Comparison of ENCODE assay signal across 1 cellular context in the genomic region with DNA sequence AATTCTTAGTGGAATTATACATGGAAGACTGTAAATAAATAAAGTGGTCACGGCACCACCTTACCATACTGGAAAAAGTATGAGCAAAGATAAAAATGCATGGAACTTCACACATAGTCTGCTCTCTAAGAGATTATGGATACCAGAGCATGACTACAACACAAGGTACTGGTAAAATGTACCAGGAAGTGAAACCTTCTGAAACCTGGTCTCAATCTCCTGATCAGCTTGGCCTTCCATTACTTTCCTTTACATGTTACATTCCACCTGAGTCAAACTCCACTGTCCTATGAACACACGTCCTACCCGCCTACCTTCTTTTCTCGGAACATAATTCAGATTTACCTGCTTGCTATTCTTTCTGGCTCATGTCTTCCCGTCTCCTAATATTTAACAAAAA.
TF ChIP-seq lines count a peak whose summit lies in the region.

No MANE protein-coding gene starts in this region.

TF ChIP-seq in HepG2, 621 proteins besides CTCF, POLR2A, EP300 and RAD21:
- no peak for TF ChIP-seq ETV6 (CRISPR knock-in tag; conservative IDR thresholded peaks at IDR 0.05)
- no peak for TF ChIP-seq ZNF431 (CRISPR knock-in tag; IDR thresholded peaks at IDR 0.05; ENCODE audit: borderline replicate concordance, low read depth)
- TF ChIP-seq, protein P1, sequence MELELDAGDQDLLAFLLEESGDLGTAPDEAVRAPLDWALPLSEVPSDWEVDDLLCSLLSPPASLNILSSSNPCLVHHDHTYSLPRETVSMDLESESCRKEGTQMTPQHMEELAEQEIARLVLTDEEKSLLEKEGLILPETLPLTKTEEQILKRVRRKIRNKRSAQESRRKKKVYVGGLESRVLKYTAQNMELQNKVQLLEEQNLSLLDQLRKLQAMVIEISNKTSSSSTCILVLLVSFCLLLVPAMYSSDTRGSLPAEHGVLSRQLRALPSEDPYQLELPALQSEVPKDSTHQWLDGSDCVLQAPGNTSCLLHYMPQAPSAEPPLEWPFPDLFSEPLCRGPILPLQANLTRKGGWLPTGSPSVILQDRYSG (CRISPR knock-in tag; IDR thresholded peaks at IDR 0.05) = no peak
- TF ChIP-seq, protein P2, sequence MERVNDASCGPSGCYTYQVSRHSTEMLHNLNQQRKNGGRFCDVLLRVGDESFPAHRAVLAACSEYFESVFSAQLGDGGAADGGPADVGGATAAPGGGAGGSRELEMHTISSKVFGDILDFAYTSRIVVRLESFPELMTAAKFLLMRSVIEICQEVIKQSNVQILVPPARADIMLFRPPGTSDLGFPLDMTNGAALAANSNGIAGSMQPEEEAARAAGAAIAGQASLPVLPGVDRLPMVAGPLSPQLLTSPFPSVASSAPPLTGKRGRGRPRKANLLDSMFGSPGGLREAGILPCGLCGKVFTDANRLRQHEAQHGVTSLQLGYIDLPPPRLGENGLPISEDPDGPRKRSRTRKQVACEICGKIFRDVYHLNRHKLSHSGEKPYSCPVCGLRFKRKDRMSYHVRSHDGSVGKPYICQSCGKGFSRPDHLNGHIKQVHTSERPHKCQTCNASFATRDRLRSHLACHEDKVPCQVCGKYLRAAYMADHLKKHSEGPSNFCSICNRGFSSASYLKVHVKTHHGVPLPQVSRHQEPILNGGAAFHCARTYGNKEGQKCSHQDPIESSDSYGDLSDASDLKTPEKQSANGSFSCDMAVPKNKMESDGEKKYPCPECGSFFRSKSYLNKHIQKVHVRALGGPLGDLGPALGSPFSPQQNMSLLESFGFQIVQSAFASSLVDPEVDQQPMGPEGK (CRISPR knock-in tag; IDR thresholded peaks at IDR 0.05) = no peak
- no peak for TF ChIP-seq ZNF256 (CRISPR knock-in tag; conservative IDR thresholded peaks at IDR 0.05)
- TF ChIP-seq ZIK1 (CRISPR knock-in tag; IDR thresholded peaks at IDR 0.05; ENCODE audit: borderline replicate concordance, low read depth) = no peak
- TF ChIP-seq, protein P3, sequence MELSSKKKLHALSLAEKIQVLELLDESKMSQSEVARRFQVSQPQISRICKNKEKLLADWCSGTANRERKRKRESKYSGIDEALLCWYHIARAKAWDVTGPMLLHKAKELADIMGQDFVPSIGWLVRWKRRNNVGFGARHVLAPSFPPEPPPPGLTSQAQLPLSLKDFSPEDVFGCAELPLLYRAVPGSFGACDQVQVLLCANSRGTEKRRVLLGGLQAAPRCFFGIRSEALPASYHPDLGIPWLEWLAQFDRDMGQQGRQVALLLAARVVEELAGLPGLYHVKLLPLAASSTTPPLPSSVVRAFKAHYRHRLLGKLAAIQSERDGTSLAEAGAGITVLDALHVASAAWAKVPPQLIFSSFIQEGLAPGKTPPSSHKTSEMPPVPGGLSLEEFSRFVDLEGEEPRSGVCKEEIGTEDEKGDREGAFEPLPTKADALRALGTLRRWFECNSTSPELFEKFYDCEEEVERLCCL (CRISPR knock-in tag; IDR thresholded peaks at IDR 0.05; ENCODE audit: borderline replicate concordance) = no peak
- TF ChIP-seq, protein P4, sequence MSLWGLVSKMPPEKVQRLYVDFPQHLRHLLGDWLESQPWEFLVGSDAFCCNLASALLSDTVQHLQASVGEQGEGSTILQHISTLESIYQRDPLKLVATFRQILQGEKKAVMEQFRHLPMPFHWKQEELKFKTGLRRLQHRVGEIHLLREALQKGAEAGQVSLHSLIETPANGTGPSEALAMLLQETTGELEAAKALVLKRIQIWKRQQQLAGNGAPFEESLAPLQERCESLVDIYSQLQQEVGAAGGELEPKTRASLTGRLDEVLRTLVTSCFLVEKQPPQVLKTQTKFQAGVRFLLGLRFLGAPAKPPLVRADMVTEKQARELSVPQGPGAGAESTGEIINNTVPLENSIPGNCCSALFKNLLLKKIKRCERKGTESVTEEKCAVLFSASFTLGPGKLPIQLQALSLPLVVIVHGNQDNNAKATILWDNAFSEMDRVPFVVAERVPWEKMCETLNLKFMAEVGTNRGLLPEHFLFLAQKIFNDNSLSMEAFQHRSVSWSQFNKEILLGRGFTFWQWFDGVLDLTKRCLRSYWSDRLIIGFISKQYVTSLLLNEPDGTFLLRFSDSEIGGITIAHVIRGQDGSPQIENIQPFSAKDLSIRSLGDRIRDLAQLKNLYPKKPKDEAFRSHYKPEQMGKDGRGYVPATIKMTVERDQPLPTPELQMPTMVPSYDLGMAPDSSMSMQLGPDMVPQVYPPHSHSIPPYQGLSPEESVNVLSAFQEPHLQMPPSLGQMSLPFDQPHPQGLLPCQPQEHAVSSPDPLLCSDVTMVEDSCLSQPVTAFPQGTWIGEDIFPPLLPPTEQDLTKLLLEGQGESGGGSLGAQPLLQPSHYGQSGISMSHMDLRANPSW (CRISPR knock-in tag; IDR thresholded peaks at IDR 0.05; ENCODE audit: borderline replicate concordance) = no peak
- TF ChIP-seq, protein P5, sequence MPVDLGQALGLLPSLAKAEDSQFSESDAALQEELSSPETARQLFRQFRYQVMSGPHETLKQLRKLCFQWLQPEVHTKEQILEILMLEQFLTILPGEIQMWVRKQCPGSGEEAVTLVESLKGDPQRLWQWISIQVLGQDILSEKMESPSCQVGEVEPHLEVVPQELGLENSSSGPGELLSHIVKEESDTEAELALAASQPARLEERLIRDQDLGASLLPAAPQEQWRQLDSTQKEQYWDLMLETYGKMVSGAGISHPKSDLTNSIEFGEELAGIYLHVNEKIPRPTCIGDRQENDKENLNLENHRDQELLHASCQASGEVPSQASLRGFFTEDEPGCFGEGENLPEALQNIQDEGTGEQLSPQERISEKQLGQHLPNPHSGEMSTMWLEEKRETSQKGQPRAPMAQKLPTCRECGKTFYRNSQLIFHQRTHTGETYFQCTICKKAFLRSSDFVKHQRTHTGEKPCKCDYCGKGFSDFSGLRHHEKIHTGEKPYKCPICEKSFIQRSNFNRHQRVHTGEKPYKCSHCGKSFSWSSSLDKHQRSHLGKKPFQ (CRISPR knock-in tag; IDR thresholded peaks at IDR 0.05; ENCODE audit: insufficient replicate concordance) = no peak
- TF ChIP-seq, protein P6, sequence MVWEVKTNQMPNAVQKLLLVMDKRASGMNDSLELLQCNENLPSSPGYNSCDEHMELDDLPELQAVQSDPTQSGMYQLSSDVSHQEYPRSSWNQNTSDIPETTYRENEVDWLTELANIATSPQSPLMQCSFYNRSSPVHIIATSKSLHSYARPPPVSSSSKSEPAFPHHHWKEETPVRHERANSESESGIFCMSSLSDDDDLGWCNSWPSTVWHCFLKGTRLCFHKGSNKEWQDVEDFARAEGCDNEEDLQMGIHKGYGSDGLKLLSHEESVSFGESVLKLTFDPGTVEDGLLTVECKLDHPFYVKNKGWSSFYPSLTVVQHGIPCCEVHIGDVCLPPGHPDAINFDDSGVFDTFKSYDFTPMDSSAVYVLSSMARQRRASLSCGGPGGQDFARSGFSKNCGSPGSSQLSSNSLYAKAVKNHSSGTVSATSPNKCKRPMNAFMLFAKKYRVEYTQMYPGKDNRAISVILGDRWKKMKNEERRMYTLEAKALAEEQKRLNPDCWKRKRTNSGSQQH (CRISPR knock-in tag; IDR thresholded peaks at IDR 0.05; ENCODE audit: low read depth) = no peak
- TF ChIP-seq TCF7 (IDR thresholded peaks at IDR 0.05; ENCODE audit: low read depth) = no peak
- TF ChIP-seq, protein P7, sequence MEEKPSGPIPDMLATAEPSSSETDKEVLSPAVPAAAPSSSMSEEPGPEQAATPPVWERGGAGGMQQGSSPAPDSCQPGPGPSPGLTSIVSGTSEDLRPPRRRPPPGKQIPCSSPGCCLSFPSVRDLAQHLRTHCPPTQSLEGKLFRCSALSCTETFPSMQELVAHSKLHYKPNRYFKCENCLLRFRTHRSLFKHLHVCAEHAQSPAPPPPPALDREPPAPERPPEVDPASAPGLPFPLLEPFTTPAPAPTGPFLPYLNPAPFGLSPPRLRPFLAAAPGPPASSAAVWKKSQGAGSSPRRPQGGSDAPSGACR (CRISPR knock-in tag; IDR thresholded peaks at IDR 0.05) = no peak
- no peak for TF ChIP-seq ZBTB7B (CRISPR knock-in tag; IDR thresholded peaks at IDR 0.05)
- TF ChIP-seq ZNF878 (CRISPR knock-in tag; IDR thresholded peaks at IDR 0.05) = no peak
- TF ChIP-seq HNRNPUL1 (IDR thresholded peaks at IDR 0.05; ENCODE audit: low read depth, low read length) = no peak
- no peak for TF ChIP-seq MYC (CRISPR knock-in tag; IDR thresholded peaks at IDR 0.05; ENCODE audit: borderline replicate concordance)
- TF ChIP-seq, protein P8, sequence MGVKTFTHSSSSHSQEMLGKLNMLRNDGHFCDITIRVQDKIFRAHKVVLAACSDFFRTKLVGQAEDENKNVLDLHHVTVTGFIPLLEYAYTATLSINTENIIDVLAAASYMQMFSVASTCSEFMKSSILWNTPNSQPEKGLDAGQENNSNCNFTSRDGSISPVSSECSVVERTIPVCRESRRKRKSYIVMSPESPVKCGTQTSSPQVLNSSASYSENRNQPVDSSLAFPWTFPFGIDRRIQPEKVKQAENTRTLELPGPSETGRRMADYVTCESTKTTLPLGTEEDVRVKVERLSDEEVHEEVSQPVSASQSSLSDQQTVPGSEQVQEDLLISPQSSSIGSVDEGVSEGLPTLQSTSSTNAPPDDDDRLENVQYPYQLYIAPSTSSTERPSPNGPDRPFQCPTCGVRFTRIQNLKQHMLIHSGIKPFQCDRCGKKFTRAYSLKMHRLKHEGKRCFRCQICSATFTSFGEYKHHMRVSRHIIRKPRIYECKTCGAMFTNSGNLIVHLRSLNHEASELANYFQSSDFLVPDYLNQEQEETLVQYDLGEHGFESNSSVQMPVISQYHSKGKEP (CRISPR knock-in tag; IDR thresholded peaks at IDR 0.05) = no peak
- TF ChIP-seq, protein P9, sequence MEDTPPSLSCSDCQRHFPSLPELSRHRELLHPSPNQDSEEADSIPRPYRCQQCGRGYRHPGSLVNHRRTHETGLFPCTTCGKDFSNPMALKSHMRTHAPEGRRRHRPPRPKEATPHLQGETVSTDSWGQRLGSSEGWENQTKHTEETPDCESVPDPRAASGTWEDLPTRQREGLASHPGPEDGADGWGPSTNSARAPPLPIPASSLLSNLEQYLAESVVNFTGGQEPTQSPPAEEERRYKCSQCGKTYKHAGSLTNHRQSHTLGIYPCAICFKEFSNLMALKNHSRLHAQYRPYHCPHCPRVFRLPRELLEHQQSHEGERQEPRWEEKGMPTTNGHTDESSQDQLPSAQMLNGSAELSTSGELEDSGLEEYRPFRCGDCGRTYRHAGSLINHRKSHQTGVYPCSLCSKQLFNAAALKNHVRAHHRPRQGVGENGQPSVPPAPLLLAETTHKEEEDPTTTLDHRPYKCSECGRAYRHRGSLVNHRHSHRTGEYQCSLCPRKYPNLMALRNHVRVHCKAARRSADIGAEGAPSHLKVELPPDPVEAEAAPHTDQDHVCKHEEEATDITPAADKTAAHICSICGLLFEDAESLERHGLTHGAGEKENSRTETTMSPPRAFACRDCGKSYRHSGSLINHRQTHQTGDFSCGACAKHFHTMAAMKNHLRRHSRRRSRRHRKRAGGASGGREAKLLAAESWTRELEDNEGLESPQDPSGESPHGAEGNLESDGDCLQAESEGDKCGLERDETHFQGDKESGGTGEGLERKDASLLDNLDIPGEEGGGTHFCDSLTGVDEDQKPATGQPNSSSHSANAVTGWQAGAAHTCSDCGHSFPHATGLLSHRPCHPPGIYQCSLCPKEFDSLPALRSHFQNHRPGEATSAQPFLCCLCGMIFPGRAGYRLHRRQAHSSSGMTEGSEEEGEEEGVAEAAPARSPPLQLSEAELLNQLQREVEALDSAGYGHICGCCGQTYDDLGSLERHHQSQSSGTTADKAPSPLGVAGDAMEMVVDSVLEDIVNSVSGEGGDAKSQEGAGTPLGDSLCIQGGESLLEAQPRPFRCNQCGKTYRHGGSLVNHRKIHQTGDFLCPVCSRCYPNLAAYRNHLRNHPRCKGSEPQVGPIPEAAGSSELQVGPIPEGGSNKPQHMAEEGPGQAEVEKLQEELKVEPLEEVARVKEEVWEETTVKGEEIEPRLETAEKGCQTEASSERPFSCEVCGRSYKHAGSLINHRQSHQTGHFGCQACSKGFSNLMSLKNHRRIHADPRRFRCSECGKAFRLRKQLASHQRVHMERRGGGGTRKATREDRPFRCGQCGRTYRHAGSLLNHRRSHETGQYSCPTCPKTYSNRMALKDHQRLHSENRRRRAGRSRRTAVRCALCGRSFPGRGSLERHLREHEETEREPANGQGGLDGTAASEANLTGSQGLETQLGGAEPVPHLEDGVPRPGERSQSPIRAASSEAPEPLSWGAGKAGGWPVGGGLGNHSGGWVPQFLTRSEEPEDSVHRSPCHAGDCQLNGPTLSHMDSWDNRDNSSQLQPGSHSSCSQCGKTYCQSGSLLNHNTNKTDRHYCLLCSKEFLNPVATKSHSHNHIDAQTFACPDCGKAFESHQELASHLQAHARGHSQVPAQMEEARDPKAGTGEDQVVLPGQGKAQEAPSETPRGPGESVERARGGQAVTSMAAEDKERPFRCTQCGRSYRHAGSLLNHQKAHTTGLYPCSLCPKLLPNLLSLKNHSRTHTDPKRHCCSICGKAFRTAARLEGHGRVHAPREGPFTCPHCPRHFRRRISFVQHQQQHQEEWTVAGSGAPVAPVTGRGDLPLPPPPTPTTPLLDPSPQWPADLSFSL (CRISPR knock-in tag; IDR thresholded peaks at IDR 0.05) = no peak
- no peak for TF ChIP-seq SMAD3 (CRISPR knock-in tag; IDR thresholded peaks at IDR 0.05)
TF ChIP-seq in HepG2: peak in this region for 0.
